ENCODE assay signal across 1 cellular context in the genomic region with DNA sequence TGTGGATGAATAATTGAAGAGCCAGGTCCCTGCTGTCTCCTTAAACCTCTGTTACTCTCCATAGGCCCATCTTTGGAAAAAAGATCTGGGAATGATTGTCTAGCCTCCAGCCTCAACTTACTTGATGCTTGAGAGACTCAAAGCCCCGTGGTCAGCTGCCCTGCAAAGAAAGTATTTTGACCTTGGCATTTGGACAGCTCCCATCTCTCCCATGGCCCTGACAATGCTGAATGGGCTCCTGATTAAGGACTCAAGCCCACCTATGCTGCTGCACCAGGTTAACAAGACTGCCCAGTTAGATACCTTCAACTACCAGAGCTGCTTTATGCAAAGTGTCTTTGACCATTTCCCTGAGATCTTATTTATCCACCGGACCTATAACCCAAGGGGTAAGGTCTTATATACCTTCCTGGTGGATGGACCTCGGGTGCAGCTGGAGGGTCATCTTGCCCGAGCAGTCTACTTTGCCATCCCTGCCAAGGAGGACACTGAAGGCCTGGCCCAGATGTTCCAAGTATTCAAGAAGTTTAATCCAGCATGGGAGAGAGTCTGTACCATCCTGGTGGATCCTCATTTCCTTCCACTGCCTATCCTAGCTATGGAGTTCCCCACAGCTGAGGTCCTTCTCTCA.
TF ChIP-seq lines count a peak whose summit lies in the region.

No MANE protein-coding gene starts in this region.

TF ChIP-seq in GM23338, 12 proteins besides CTCF, POLR2A, EP300 and RAD21:
- TF ChIP-seq CREB1 (CRISPR knock-in tag; IDR thresholded peaks at IDR 0.05; ENCODE audit: low read depth) (no peak), EZH2 (IDR thresholded peaks at IDR 0.05; ENCODE audit: low read depth, unreplicated experiment) (no peak), ZNF462 (CRISPR knock-in tag; IDR thresholded peaks at IDR 0.05) (no peak), ZNF331 (CRISPR knock-in tag; IDR thresholded peaks at IDR 0.05; ENCODE audit: low read depth) (no peak), POLR2AphosphoS5 (IDR thresholded peaks at IDR 0.05; ENCODE audit: low read depth) (no peak), NANOG (IDR thresholded peaks at IDR 0.05; ENCODE audit: borderline replicate concordance) (no peak), JUNB (IDR thresholded peaks at IDR 0.05; ENCODE audit: unreplicated experiment) (no peak), ZNF114 (CRISPR knock-in tag; IDR thresholded peaks at IDR 0.05) (no peak)
- TF ChIP-seq, protein P1, sequence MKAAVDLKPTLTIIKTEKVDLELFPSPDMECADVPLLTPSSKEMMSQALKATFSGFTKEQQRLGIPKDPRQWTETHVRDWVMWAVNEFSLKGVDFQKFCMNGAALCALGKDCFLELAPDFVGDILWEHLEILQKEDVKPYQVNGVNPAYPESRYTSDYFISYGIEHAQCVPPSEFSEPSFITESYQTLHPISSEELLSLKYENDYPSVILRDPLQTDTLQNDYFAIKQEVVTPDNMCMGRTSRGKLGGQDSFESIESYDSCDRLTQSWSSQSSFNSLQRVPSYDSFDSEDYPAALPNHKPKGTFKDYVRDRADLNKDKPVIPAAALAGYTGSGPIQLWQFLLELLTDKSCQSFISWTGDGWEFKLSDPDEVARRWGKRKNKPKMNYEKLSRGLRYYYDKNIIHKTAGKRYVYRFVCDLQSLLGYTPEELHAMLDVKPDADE (IDR thresholded peaks at IDR 0.05) = no peak
- TF ChIP-seq, protein P2, sequence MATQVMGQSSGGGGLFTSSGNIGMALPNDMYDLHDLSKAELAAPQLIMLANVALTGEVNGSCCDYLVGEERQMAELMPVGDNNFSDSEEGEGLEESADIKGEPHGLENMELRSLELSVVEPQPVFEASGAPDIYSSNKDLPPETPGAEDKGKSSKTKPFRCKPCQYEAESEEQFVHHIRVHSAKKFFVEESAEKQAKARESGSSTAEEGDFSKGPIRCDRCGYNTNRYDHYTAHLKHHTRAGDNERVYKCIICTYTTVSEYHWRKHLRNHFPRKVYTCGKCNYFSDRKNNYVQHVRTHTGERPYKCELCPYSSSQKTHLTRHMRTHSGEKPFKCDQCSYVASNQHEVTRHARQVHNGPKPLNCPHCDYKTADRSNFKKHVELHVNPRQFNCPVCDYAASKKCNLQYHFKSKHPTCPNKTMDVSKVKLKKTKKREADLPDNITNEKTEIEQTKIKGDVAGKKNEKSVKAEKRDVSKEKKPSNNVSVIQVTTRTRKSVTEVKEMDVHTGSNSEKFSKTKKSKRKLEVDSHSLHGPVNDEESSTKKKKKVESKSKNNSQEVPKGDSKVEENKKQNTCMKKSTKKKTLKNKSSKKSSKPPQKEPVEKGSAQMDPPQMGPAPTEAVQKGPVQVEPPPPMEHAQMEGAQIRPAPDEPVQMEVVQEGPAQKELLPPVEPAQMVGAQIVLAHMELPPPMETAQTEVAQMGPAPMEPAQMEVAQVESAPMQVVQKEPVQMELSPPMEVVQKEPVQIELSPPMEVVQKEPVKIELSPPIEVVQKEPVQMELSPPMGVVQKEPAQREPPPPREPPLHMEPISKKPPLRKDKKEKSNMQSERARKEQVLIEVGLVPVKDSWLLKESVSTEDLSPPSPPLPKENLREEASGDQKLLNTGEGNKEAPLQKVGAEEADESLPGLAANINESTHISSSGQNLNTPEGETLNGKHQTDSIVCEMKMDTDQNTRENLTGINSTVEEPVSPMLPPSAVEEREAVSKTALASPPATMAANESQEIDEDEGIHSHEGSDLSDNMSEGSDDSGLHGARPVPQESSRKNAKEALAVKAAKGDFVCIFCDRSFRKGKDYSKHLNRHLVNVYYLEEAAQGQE (IDR thresholded peaks at IDR 0.05; ENCODE audit: unreplicated experiment) = no peak
